Comparison of ENCODE assay signal across 8 cellular contexts in genomic region chr5:139137703-139138102, GRCh38.
DNase-seq lines count a peak whose midpoint lies in the region; ATAC-seq, FAIRE-seq and TF ChIP-seq lines count a peak whose summit lies in the region.

No MANE protein-coding gene starts in this region.

- no peak for FAIRE-seq in HTR-8/SVneo (lab: Jason Lieb, UNC)

- H3K4me1 Mint-ChIP-seq in WTC11: peaks cover 9% of the 10 kb centered on the region
- H3K4me1 Mint-ChIP-seq in natural killer cell: peaks cover 19 to 23% of the 10 kb centered on the region in 2 donors

- DNase-seq in Caki2 (ENCODE audit: low read depth): peak; percentile 18
- DNase-seq in Jurkat, Clone E6-1 (ENCODE audit: low read depth, low spot score): peak; percentile 25
- DNase-seq in WTC11 (ENCODE audit: low spot score): peak; percentile 19
- no peak for DNase-seq in kidney epithelial cell (ENCODE audit: low read depth)
- DNase-seq in HTR-8/SVneo (ENCODE audit: insufficient read length, low spot score): no peak
- no peak for DNase-seq in stimulated activated CD4-positive, alpha-beta T cell treated with anti-CD3 and anti-CD28 coated beads, Interleukin-2, amount 100 ng/mL, for 48 hours
- no peak for DNase-seq in natural killer cell
- no peak for DNase-seq in GM13976 (ENCODE audit: low spot score)

- TF ChIP-seq CTCF in WTC11 (IDR thresholded peaks at IDR 0.05) (no peak), kidney epithelial cell (IDR thresholded peaks at IDR 0.05; ENCODE audit: insufficient read depth, low read length, poor library complexity, severe bottlenecking) (peak; percentile 16), natural killer cell (IDR thresholded peaks at IDR 0.05) (no peak), GM13976 (IDR thresholded peaks at IDR 0.05; ENCODE audit: borderline replicate concordance, control extremely low read depth, extremely low read depth, insufficient read depth, missing control alignments) (no peak)

- H3K27me3 ChIP-seq in kidney epithelial cell (ENCODE audit: control insufficient read depth, insufficient read depth, low read length): no peaks in the 10 kb centered on the region

- H3K9me3 Mint-ChIP-seq in WTC11: no peaks in the 10 kb centered on the region
- no peaks in the 10 kb centered on the region for H3K9me3 Mint-ChIP-seq in natural killer cell

- H3K36me3 ChIP-seq in kidney epithelial cell (ENCODE audit: control insufficient read depth, insufficient read depth, low read length): no peaks in the 10 kb centered on the region

- POLR2A ChIA-PET in WTC11 (lab: Charles Lee): no interaction called here

- no peak overlapping the region for H3K4me3 Mint-ChIP-seq in WTC11
- no peak overlapping the region for H3K4me3 Mint-ChIP-seq in natural killer cell

- no peaks in the 10 kb centered on the region for H3K36me3 Mint-ChIP-seq in WTC11
- no peaks in the 10 kb centered on the region for H3K36me3 Mint-ChIP-seq in natural killer cell

- ATAC-seq in WTC11 (peak; percentile 77), natural killer cell (no peak)

- H3K4me3 ChIP-seq in Jurkat, Clone E6-1 (ENCODE audit: low read length): no peak overlapping the region
- no peak overlapping the region for H3K4me3 ChIP-seq in kidney epithelial cell (ENCODE audit: low read depth, low read length)

- in situ Hi-C loops in Caki2 (cut with HindIII; ENCODE audit: low pct_unique_long_range_greater_than_20kb, low sequenced_read_pairs): no loop called here
- in situ Hi-C loops in GM13976 (cut with MboI; ENCODE audit: low sequenced_read_pairs, unreplicated experiment): no loop called here

- intact Hi-C loops in natural killer cell (cut with micrococcal nuclease): no loop called here

- CTCF ChIA-PET in WTC11 (lab: Charles Lee): interaction anchor here (2.0 kb wide), 1 partner anchor 125 kb away, joined by 8 read pairs; no protein-coding TSS in a partner anchor

- no peaks in the 10 kb centered on the region for H3K27me3 Mint-ChIP-seq in WTC11 (ENCODE audit: low read depth)
- H3K27me3 Mint-ChIP-seq in natural killer cell (ENCODE audit: low read depth in 2 of 2): no peaks in the 10 kb centered on the region

- no peak overlapping the region for H3K27ac Mint-ChIP-seq in WTC11
- no peak overlapping the region for H3K27ac Mint-ChIP-seq in natural killer cell

TF ChIP-seq in WTC11, 78 proteins besides CTCF, POLR2A, EP300 and RAD21:
- no peak for TF ChIP-seq SMAD3 (CRISPR knock-in tag; IDR thresholded peaks at IDR 0.05; ENCODE audit: borderline replicate concordance)
- no peak for TF ChIP-seq ZNF425 (CRISPR knock-in tag; conservative IDR thresholded peaks at IDR 0.05)
- TF ChIP-seq GRHL2 (CRISPR knock-in tag; IDR thresholded peaks at IDR 0.05; ENCODE audit: insufficient replicate concordance, severe bottlenecking): no peak
- no peak for TF ChIP-seq NR2C2 (CRISPR knock-in tag; IDR thresholded peaks at IDR 0.05)
- no peak for TF ChIP-seq IRF1 (CRISPR knock-in tag; IDR thresholded peaks at IDR 0.05)
- TF ChIP-seq GABPB1 (CRISPR knock-in tag; IDR thresholded peaks at IDR 0.05): no peak
- TF ChIP-seq FOXK1 (CRISPR knock-in tag; IDR thresholded peaks at IDR 0.05): no peak
- TF ChIP-seq TCF7 (CRISPR knock-in tag; IDR thresholded peaks at IDR 0.05; ENCODE audit: low read depth): no peak
- no peak for TF ChIP-seq ETV6 (CRISPR knock-in tag; IDR thresholded peaks at IDR 0.05)
- no peak for TF ChIP-seq CBFB (CRISPR knock-in tag; IDR thresholded peaks at IDR 0.05; ENCODE audit: low read depth)
- no peak for TF ChIP-seq TEAD4 (CRISPR knock-in tag; IDR thresholded peaks at IDR 0.05)
- TF ChIP-seq MLX (CRISPR knock-in tag; IDR thresholded peaks at IDR 0.05): no peak
- no peak for TF ChIP-seq ZNF532 (CRISPR knock-in tag; IDR thresholded peaks at IDR 0.05; ENCODE audit: borderline replicate concordance)
- TF ChIP-seq E2F1 (CRISPR knock-in tag; IDR thresholded peaks at IDR 0.05): no peak
- TF ChIP-seq MXD4 (CRISPR knock-in tag; IDR thresholded peaks at IDR 0.05; ENCODE audit: borderline replicate concordance): no peak
- no peak for TF ChIP-seq ZMAT4 (CRISPR knock-in tag; IDR thresholded peaks at IDR 0.05)
- TF ChIP-seq GTF2I (CRISPR knock-in tag; conservative IDR thresholded peaks at IDR 0.05): no peak
- TF ChIP-seq CREM (CRISPR knock-in tag; IDR thresholded peaks at IDR 0.05): no peak

Comparison
In these comparisons a context has a peak if more than half of its experiments do, and no peak if none do; other contexts are left out.
1. DNase-seq: peak in Caki2 (single experiment), Jurkat, Clone E6-1 (single experiment) and WTC11 (single experiment); none in kidney epithelial cell (single experiment), HTR-8/SVneo (single experiment), stimulated activated CD4-positive, alpha-beta T cell treated with anti-CD3 and anti-CD28 coated beads, Interleukin-2, amount 100 ng/mL, for 48 hours (0 of 2), natural killer cell (single experiment) and GM13976 (single experiment).